15 cellular contexts compared by ENCODE assay signal in genomic region chr9:93666279-93666784, GRCh38.
DNase-seq lines count a peak whose midpoint lies in the region; ATAC-seq and TF ChIP-seq lines count a peak whose summit lies in the region.
"Had no signal": no experiment of that assay in that cellular context is flagged by ENCODE, and none has a peak within 500 bp of the region (broad histone marks: within the 10 kb centered on the region; RNA-seq: fewer than 3 reads in every experiment).

No MANE protein-coding gene starts in this region.

- H3K4me3 ChIP-seq in lower lobe of right lung (no peak overlapping the region), tibial artery (no peak overlapping the region)

- H3K4me3 Mint-ChIP-seq in activated T-cell treated with anti-CD3 and anti-CD28 coated beads, Interleukin-2, amount 50 U/mL, for 4 hours = no peak overlapping the region
- H3K4me3 Mint-ChIP-seq in activated CD4-positive, alpha-beta memory T cell treated with anti-CD3 and anti-CD28 coated beads, Interleukin-2, amount 10 ng/mL, durations not matched to agents 7 days and 5 days = no peak overlapping the region

- H3K27ac ChIP-seq in lower lobe of right lung (no peak overlapping the region), tibial artery (no peak overlapping the region)

- CTCF ChIA-PET in activated CD4-positive, alpha-beta memory T cell treated with anti-CD3 and anti-CD28 coated beads, Interleukin-2, amount 10 ng/mL, durations not matched to agents 7 days and 5 days (lab: Charles Lee) = no interaction called here

- H3K9me3 ChIP-seq in lower lobe of right lung (no peaks in the 10 kb centered on the region), tibial artery (no peaks in the 10 kb centered on the region)
- H3K9me3 ChIP-seq: Caco-2 had no signal

- no peaks in the 10 kb centered on the region for H3K9me3 Mint-ChIP-seq in activated T-cell treated with anti-CD3 and anti-CD28 coated beads, Interleukin-2, amount 50 U/mL, for 4 hours
- H3K9me3 Mint-ChIP-seq in activated CD4-positive, alpha-beta memory T cell treated with anti-CD3 and anti-CD28 coated beads, Interleukin-2, amount 10 ng/mL, durations not matched to agents 7 days and 5 days = no peaks in the 10 kb centered on the region

- POLR2A ChIA-PET in activated CD4-positive, alpha-beta memory T cell treated with anti-CD3 and anti-CD28 coated beads, Interleukin-2, amount 10 ng/mL, durations not matched to agents 7 days and 5 days (lab: Charles Lee) = no interaction called here

- H3K4me1 ChIP-seq in lower lobe of right lung = no peaks in the 10 kb centered on the region
- H3K4me1 ChIP-seq in tibial artery = no peaks in the 10 kb centered on the region
- H3K4me1 ChIP-seq: Caco-2 had no signal

- peak; percentile 3 for DNase-seq in activated T-cell treated with anti-CD3 and anti-CD28 coated beads, Interleukin-2, amount 50 U/mL, for 4 hours
- DNase-seq in activated T-cell treated with anti-CD3 and anti-CD28 coated beads for 4 hours (no peak), ecto neural progenitor cell (ENCODE audit: low spot score) (peak; percentile 34), lower lobe of right lung (peak; percentile 10), tibial artery (peak; percentile 17 to 45), UCSD-AML1 (lab: John Stamatoyannopoulos, UW; ENCODE audit: unreplicated experiment) (no peak)
- no peak for DNase-seq in activated CD4-positive, alpha-beta memory T cell treated with anti-CD3 and anti-CD28 coated beads, Interleukin-2, amount 10 ng/mL, durations not matched to agents 7 days and 5 days
- DNase-seq: Kasumi-1, NCI-H187 treated with DMSO at 0.1 percent for 48 hours, NCI-H2171, NCI-H446 treated with DMSO at 0.1 percent for 48 hours, NCI-H748 treated with DMSO at 0.1 percent for 48 hours, PC-3 had no signal

- no peak for ATAC-seq in activated T-cell treated with anti-CD3 and anti-CD28 coated beads, Interleukin-2, amount 50 U/mL, for 4 hours
- no peak for ATAC-seq in lower lobe of right lung
- ATAC-seq in HG02623 (IDR thresholded peaks at IDR 0.05; ENCODE audit: unreplicated experiment) = no peak
- ATAC-seq: PC-3 had no signal

- no peaks in the 10 kb centered on the region for H3K4me1 Mint-ChIP-seq in activated T-cell treated with anti-CD3 and anti-CD28 coated beads, Interleukin-2, amount 50 U/mL, for 4 hours (ENCODE audit: low read depth)
- no peaks in the 10 kb centered on the region for H3K4me1 Mint-ChIP-seq in activated CD4-positive, alpha-beta memory T cell treated with anti-CD3 and anti-CD28 coated beads, Interleukin-2, amount 10 ng/mL, durations not matched to agents 7 days and 5 days

- H3K27me3 ChIP-seq in lower lobe of right lung (ENCODE audit: low read depth) (no peaks in the 10 kb centered on the region), tibial artery (no peaks in the 10 kb centered on the region)

- no peak overlapping the region for H3K27ac Mint-ChIP-seq in activated CD4-positive, alpha-beta memory T cell treated with anti-CD3 and anti-CD28 coated beads, Interleukin-2, amount 10 ng/mL, durations not matched to agents 7 days and 5 days

- H3K36me3 ChIP-seq in lower lobe of right lung (peaks cover 47% of the 10 kb centered on the region), tibial artery (peaks cover 20 to 73% (median 48%) of the 10 kb centered on the region in 3 donors)

- TF ChIP-seq CTCF in lower lobe of right lung (IDR thresholded peaks at IDR 0.05) (no peak), tibial artery (IDR thresholded peaks at IDR 0.05) (no peak)

- no peaks in the 10 kb centered on the region for H3K27me3 Mint-ChIP-seq in activated T-cell treated with anti-CD3 and anti-CD28 coated beads, Interleukin-2, amount 50 U/mL, for 4 hours (ENCODE audit: low read depth)
- no peaks in the 10 kb centered on the region for H3K27me3 Mint-ChIP-seq in activated CD4-positive, alpha-beta memory T cell treated with anti-CD3 and anti-CD28 coated beads, Interleukin-2, amount 10 ng/mL, durations not matched to agents 7 days and 5 days

- H3K36me3 Mint-ChIP-seq in activated T-cell treated with anti-CD3 and anti-CD28 coated beads, Interleukin-2, amount 50 U/mL, for 4 hours (ENCODE audit: insufficient read depth) = peaks cover 13% of the 10 kb centered on the region
- H3K36me3 Mint-ChIP-seq in activated CD4-positive, alpha-beta memory T cell treated with anti-CD3 and anti-CD28 coated beads, Interleukin-2, amount 10 ng/mL, durations not matched to agents 7 days and 5 days (ENCODE audit: low read depth) = peaks cover 3% of the 10 kb centered on the region

- intact Hi-C loops in lower lobe of right lung (cut with DNase I) = no loop called here
- intact Hi-C loops in tibial artery (cut with DNase I; ENCODE audit: low total_unique reads) = no loop called here

Comparison
In these comparisons a context has a peak if more than half of its experiments do, and no peak if none do; other contexts are left out.
1. DNase-seq: peak in activated T-cell treated with anti-CD3 and anti-CD28 coated beads, Interleukin-2, amount 50 U/mL, for 4 hours (single experiment), ecto neural progenitor cell (single experiment), lower lobe of right lung (single experiment) and tibial artery (2 of 2); none in activated T-cell treated with anti-CD3 and anti-CD28 coated beads for 4 hours (single experiment), activated CD4-positive, alpha-beta memory T cell treated with anti-CD3 and anti-CD28 coated beads, Interleukin-2, amount 10 ng/mL, durations not matched to agents 7 days and 5 days (single experiment) and UCSD-AML1 (single experiment).